In genomic region chr11:70772950-70773349, GRCh38 we compare ENCODE assay signal across 19 cellular contexts.
"Had no signal": no experiment of that assay in that cellular context is flagged by ENCODE, and none has a peak within 500 bp of the region (broad histone marks: within the 10 kb centered on the region; RNA-seq: fewer than 3 reads in every experiment).

No MANE protein-coding gene starts in this region.

- H3K36me3 ChIP-seq: adrenal gland, breast epithelium, thoracic aorta, upper lobe of left lung had no signal

- H3K4me2 ChIP-seq: smooth muscle cell had no signal

- H3K27ac ChIP-seq: adrenal gland, breast epithelium, psoas muscle, thoracic aorta, upper lobe of left lung had no signal

- DNase-seq: activated CD4-positive, alpha-beta T cell treated with anti-CD3 and anti-CD28 coated beads for 36 hours; activated CD4-positive, alpha-beta T cell treated with anti-CD3 and anti-CD28 coated beads, Interleukin-2, amount 50 U/mL, for 48 hours; activated gamma-delta T cell treated with Interleukin-2 at 50 U/mL for 16 hours; adrenal gland; cortex of kidney; erythroblast; foreskin melanocyte; hypothalamus; left ventricle myocardium superior; psoas muscle; right cardiac atrium; stimulated activated CD4-positive, alpha-beta T cell treated with anti-CD3 and anti-CD28 coated beads, Interleukin-4, amount 100 ng/mL, for 4 hours; T-helper 2 cell; upper lobe of left lung had no signal

- H3K9me3 ChIP-seq: adrenal gland, breast epithelium, psoas muscle, thoracic aorta, upper lobe of left lung had no signal

- H3K4me3 ChIP-seq: adrenal gland, breast epithelium, psoas muscle, smooth muscle cell, thoracic aorta, upper lobe of left lung had no signal

- ATAC-seq: activated CD4-positive, alpha-beta T cell treated with anti-CD3 and anti-CD28 coated beads for 36 hours; activated naive CD4-positive, alpha-beta T cell treated with anti-CD3 and anti-CD28 coated beads, Interleukin-2, amount 50 U/mL, for 72 hours; left ventricle myocardium superior; psoas muscle; right cardiac atrium; stimulated activated memory B cell treated with anti-CD40 and anti-IgM and Interleukin-4, amounts not matched to agents 10 μg/mL and 1 μg/mL and 100 μg/mL, for 72 hours had no signal

- H3K4me1 ChIP-seq: adrenal gland, breast epithelium, psoas muscle, upper lobe of left lung had no signal

- H3K27me3 ChIP-seq: adrenal gland, breast epithelium, upper lobe of left lung had no signal
